ENCODE assay signal across 8 cellular contexts in the genomic region with DNA sequence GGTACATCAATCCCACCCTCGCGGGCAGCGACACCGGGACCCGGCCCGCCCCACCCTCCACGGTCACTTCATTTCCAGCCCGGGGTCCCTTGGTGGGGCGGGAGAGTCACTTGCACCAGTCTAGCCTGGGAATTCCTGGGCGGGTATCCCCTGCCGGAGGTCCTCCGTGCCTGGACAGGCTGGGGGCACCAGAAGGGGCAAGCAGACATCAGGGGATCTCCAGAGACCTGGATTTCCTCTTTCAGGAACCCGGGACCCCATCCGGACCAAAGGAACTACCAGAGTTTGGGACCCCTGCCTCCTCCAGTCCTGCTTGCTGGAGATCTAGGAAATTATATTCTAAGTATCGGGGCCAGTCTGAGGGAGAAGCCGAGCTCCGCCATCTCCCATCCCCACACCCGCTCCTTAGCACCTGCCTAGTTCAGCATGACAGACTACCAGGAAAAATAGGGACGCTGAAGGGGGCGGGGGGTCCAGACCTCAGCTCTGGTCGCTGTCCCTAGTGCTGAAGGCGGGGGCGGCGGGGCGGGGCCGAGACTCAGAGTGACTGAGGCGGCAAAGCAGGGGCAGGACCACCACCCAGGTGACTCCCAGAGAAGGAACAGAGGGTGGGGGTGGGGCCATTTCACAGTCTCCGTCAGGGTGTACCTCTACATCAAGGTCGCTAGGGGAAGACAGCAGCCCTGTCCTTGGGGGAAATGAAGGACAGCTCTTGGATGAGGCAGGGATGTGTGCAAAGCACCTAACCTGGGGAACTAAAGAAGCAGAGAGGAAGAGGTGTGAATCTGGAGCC.
DNase-seq lines count a peak whose midpoint lies in the region; ATAC-seq and TF ChIP-seq lines count a peak whose summit lies in the region.

No MANE protein-coding gene starts in this region.

- peak overlapping the region; percentile 79 for H3K27ac ChIP-seq in WERI-Rb-1

- in situ Hi-C loops in T47D (cut with HindIII; ENCODE audit: low pct_unique_long_range_greater_than_20kb, low sequenced_read_pairs), result no loop called here

- no peak for ATAC-seq in GM18867 (IDR thresholded peaks at IDR 0.05; ENCODE audit: unreplicated experiment)

- no peaks in the 10 kb centered on the region for H3K27me3 ChIP-seq in WERI-Rb-1 (ENCODE audit: insufficient read depth, low read depth, severe bottlenecking)

- TF ChIP-seq CTCF in GM12873 (IDR thresholded peaks at IDR 0.05; ENCODE audit: insufficient read depth, low read depth, low read length, missing control alignments) (peak; percentile 59), WERI-Rb-1 (IDR thresholded peaks at IDR 0.05; ENCODE audit: low read depth, low read length) (peak; percentile 96)

- H3K36me3 ChIP-seq in WERI-Rb-1, result peaks cover 31% of the 10 kb centered on the region

- H3K9me3 ChIP-seq in WERI-Rb-1 (ENCODE audit: severe bottlenecking), result no peaks in the 10 kb centered on the region

- DNase-seq in NCI-H1694 treated with DMSO at 0.1 percent for 48 hours (lab: John Stamatoyannopoulos, UW) (peak; percentile 73), WERI-Rb-1 (peak; percentile 98), T47D (ENCODE audit: low read depth in 1 of 2, low spot score in 1 of 2) (peak; percentile 82), left kidney (ENCODE audit: low read depth, low spot score) (peak; percentile 95), inferior parietal cortex (ENCODE audit: extremely low spot score) (no peak)
- peak; percentile 81 for DNase-seq in stimulated activated CD4-positive, alpha-beta T cell treated with anti-CD3 and anti-CD28 coated beads, Interleukin-4, amount 100 ng/mL, for 1 hour

- H3K4me3 ChIP-seq in WERI-Rb-1 (ENCODE audit: low read depth, low read length), result peak overlapping the region; percentile 82
